1 cellular context compared by ENCODE assay signal in genomic region chr18:58077329-58077728, GRCh38.
TF ChIP-seq lines count a peak whose summit lies in the region.

No MANE protein-coding gene starts in this region.

TF ChIP-seq in HepG2, 621 proteins besides CTCF, POLR2A, EP300 and RAD21 (continued from another document):
- TF ChIP-seq ZNF772 (CRISPR knock-in tag; IDR thresholded peaks at IDR 0.05), result no peak
- no peak for TF ChIP-seq KLF16 (CRISPR knock-in tag; IDR thresholded peaks at IDR 0.05)
- TF ChIP-seq ZNF180 (CRISPR knock-in tag; IDR thresholded peaks at IDR 0.05; ENCODE audit: borderline replicate concordance, low read depth), result no peak
- TF ChIP-seq CENPT (CRISPR knock-in tag; IDR thresholded peaks at IDR 0.05; ENCODE audit: low read depth), result no peak
